11 cellular contexts compared by ENCODE assay signal in the genomic region with DNA sequence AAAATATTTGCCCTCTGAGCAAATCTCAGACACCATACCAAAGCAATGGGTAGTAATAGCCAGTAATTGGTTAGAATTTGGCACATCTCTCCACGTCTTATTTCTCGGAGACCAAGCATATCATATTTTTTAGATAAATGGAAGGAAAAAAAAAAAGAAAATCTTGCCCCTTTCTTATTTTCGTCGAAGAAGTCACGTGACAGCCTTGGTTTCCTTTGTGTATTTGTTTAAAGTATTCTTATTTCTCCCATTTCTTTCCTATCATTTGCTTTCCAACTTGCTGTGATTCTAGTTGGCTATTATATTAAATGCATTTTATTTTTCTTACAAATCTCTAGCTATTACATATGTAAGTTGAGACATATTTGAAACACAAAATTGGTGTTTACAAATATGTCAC.
"Had no signal": no experiment of that assay in that cellular context is flagged by ENCODE, and none has a peak within 500 bp of the region (broad histone marks: within the 10 kb centered on the region; RNA-seq: fewer than 3 reads in every experiment).

No MANE protein-coding gene starts in this region.

- H3K36me3 ChIP-seq: HAP-1 had no signal

- H3K27ac ChIP-seq: GM23248 had no signal

- H2AFZ ChIP-seq: GM23248, GM23338 had no signal

- H3K4me3 ChIP-seq: GM23248, GM23338, HAP-1 had no signal

- H3K9ac ChIP-seq: GM23248 had no signal

- ATAC-seq: GM23338, HCT116 had no signal

- H3K4me1 ChIP-seq: HAP-1 had no signal

- H3K4me2 ChIP-seq: GM23338 had no signal

- DNase-seq: GM23248, GOT3, H7, H9, HCEC 1CT, HFFc6 had no signal

- H3K9me3 ChIP-seq: HAP-1 had no signal

- FAIRE-seq: H1, H54 had no signal
